Comparison of ENCODE assay signal across 10 cellular contexts in the genomic region with DNA sequence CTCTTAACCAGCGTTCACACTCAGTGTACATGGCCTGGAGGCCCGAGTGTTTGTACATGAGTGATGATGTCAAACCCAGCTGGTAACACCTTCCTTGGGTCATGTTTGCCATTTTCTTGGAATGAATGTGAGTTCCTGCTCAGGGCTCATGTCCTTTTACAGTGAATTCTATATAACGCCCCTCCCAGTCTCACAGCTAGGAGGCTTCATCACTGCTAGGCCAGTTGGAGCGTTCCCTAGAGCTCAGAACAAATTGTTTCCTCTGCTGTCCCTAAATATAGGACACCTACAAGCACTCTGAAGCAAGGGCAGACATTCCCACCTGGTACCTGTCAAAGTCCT. TPM values are rescaled to one million over a fixed set of nuclear protein-coding genes. Genes with fewer than 3 reads are reported as not detected.
DNase-seq lines count a peak whose midpoint lies in the region; ATAC-seq and TF ChIP-seq lines count a peak whose summit lies in the region.
"Had no signal": no experiment of that assay in that cellular context is flagged by ENCODE, and none has a peak within 500 bp of the region (broad histone marks: within the 10 kb centered on the region; RNA-seq: fewer than 3 reads in every experiment).

No MANE protein-coding gene starts in this region.

- DNase-seq in IMR-90 = peak; percentile 75
- DNase-seq in astrocyte of the spinal cord (ENCODE audit: low read depth, low spot score) = peak; percentile 67
- DNase-seq in left ventricle myocardium superior = no peak
- DNase-seq in NCI-H748 (lab: John Stamatoyannopoulos, UW; ENCODE audit: unreplicated experiment) = no peak
- DNase-seq in DMS153 treated with DMSO at 0.1 percent for 48 hours (lab: John Stamatoyannopoulos, UW; ENCODE audit: unreplicated experiment) = no peak
- DNase-seq: NCI-H526 had no signal

- H4K91ac ChIP-seq in IMR-90 (ENCODE audit: insufficient read depth, low read depth, low read length) = peak overlapping the region; percentile 83

- POLR2A ChIA-PET in IMR-90 (lab: Charles Lee; ENCODE audit: unreplicated experiment) = no interaction called here

- peak overlapping the region; percentile 86 for H4K5ac ChIP-seq in IMR-90 (ENCODE audit: low read depth, low read length)

- H2AFZ ChIP-seq in IMR-90 (replicated peaks; ENCODE audit: low read length, poor library complexity) = no peak overlapping the region

- H4K8ac ChIP-seq in IMR-90 (ENCODE audit: low read depth in 2 of 2, low read length in 2 of 2) = peak overlapping the region; percentile 26 to 95

- H2BK20ac ChIP-seq in IMR-90 (ENCODE audit: low read depth, low read length) = peak overlapping the region; percentile 87

- H3K14ac ChIP-seq in IMR-90 (replicated peaks; ENCODE audit: low read depth, low read length) = peak overlapping the region; percentile 93

- peaks cover 26 to 68% of the 10 kb centered on the region in 2 experiments for H3K79me1 ChIP-seq in IMR-90 (ENCODE audit: low read depth in 1 of 2, low read length in 2 of 2)

- TF ChIP-seq POLR2A in IMR-90 (IDR thresholded peaks at IDR 0.05; ENCODE audit: low read depth, low read length) = no peak

- H3K27ac ChIP-seq in IMR-90 (ENCODE audit: insufficient read depth, low read length) = peak overlapping the region; percentile 95; the same call in 1 of the 2 replicates
- H3K27ac ChIP-seq in skeletal muscle tissue (ENCODE audit: low read depth, low read length) = peak overlapping the region; percentile 90
- H3K27ac ChIP-seq: SK-N-MC had no signal

- peak overlapping the region; percentile 96; the same call in 1 of the 2 replicates for H3K23ac ChIP-seq in IMR-90 (ENCODE audit: low read depth, low read length)

- H3K56ac ChIP-seq in IMR-90 (ENCODE audit: extremely low read depth, insufficient read depth, low read length) = peak overlapping the region; percentile 41; the same call in 1 of the 2 replicates

- no TSS peak for BruUV-seq in IMR-90 (replicated peaks; lab: Mats Ljungman, UMichigan)

- peak overlapping the region; percentile 75; the same call in 2 of the 3 replicates for H2BK15ac ChIP-seq in IMR-90 (ENCODE audit: low read depth, low read length)

- H2BK5ac ChIP-seq in IMR-90 (ENCODE audit: low read depth, low read length, poor library complexity, severe bottlenecking) = peak overlapping the region; percentile 96

- WGBS in IMR-90 (ENCODE audit: extremely low coverage in 2 of 2, insufficient read length in 1 of 2), 2 experiments = 23% methylated on average over 2 of the region's 4 CpGs; no CpG with 5 or more reads in 1 of the 2 experiments

- ATAC-seq in IMR-90 (ENCODE audit: low read depth) = peak; percentile 33
- peak; percentile 43 for ATAC-seq in left ventricle myocardium superior
- ATAC-seq in GM19397 (IDR thresholded peaks at IDR 0.05; ENCODE audit: unreplicated experiment) = no peak
- ATAC-seq in HG03108 (IDR thresholded peaks at IDR 0.05; ENCODE audit: unreplicated experiment) = no peak

- H3K36me3 ChIP-seq in IMR-90 (ENCODE audit: control insufficient read depth, insufficient read depth, low read length) (peaks cover 50% of the 10 kb centered on the region), skeletal muscle tissue (ENCODE audit: control insufficient read depth in 3 of 3, insufficient read depth in 3 of 3, low read length in 3 of 3) (peaks cover 34 to 46% (median 38%) of the 10 kb centered on the region in 3 donors)

- TF ChIP-seq RAD21 in IMR-90 (IDR thresholded peaks at IDR 0.05; ENCODE audit: low read length) = no peak

- no peak overlapping the region for H3K4me3 ChIP-seq in IMR-90 (ENCODE audit: insufficient read depth, low read depth, low read length)
- H3K4me3 ChIP-seq in astrocyte of the spinal cord (ENCODE audit: low read depth, low read length) = no peak overlapping the region
- H3K4me3 ChIP-seq in skeletal muscle tissue (ENCODE audit: low read length in 3 of 3) = no peak overlapping the region
- H3K4me3 ChIP-seq: SK-N-MC had no signal

- H3K27me3 ChIP-seq in IMR-90 (ENCODE audit: control insufficient read depth, insufficient read depth, low read length) = no peaks in the 10 kb centered on the region
- H3K27me3 ChIP-seq in skeletal muscle tissue (ENCODE audit: control insufficient read depth in 3 of 3, insufficient read depth in 3 of 3, low read length in 3 of 3) = no peaks in the 10 kb centered on the region

- H2BK120ac ChIP-seq in IMR-90 (ENCODE audit: low read depth, low read length) = peak overlapping the region; percentile 95

- peak overlapping the region; percentile 98 for H2AK5ac ChIP-seq in IMR-90 (ENCODE audit: low read depth, low read length)

- intact Hi-C loops in IMR-90 (cut with micrococcal nuclease) (loop anchor here (1.0 kb wide), 1 partner anchor 54 kb away; no protein-coding TSS in a partner anchor), left ventricle myocardium superior (cut with micrococcal nuclease) (no loop called here)

- H3K9me3 ChIP-seq in IMR-90 (ENCODE audit: control insufficient read depth, insufficient read depth, low read length) (no peaks in the 10 kb centered on the region), skeletal muscle tissue (ENCODE audit: control insufficient read depth in 3 of 3, low read length in 3 of 3) (no peaks in the 10 kb centered on the region)

- in situ Hi-C loops in IMR-90 (cut with MboI; ENCODE audit: low sequenced_read_pairs) = no loop called here
- in situ Hi-C loops in astrocyte of the spinal cord (cut with HindIII; ENCODE audit: low sequenced_read_pairs) = no loop called here

- peak overlapping the region; percentile 97 for H3K4ac ChIP-seq in IMR-90 (ENCODE audit: low read depth, low read length)

- peaks cover 70% of the 10 kb centered on the region for H4K20me1 ChIP-seq in IMR-90 (ENCODE audit: insufficient read depth, low read length)

- H3K4me1 ChIP-seq in IMR-90 (ENCODE audit: control insufficient read depth, insufficient read depth, low read length) (peaks cover 50% of the 10 kb centered on the region), skeletal muscle tissue (ENCODE audit: control insufficient read depth in 3 of 3, insufficient read depth in 3 of 3, low read length in 3 of 3) (peaks cover 87 to 91% (median 89%) of the 10 kb centered on the region in 3 donors)

- peaks cover 30% of the 10 kb centered on the region for H3K9me1 ChIP-seq in IMR-90 (ENCODE audit: insufficient read depth, low read length)

- H2AK9ac ChIP-seq in IMR-90 (replicated peaks; ENCODE audit: low read depth, low read length, poor library complexity) = peak overlapping the region; percentile 59

- peak overlapping the region; percentile 55 for H3K4me2 ChIP-seq in IMR-90 (ENCODE audit: low read depth, low read length)

- no peak for TF ChIP-seq CTCF in IMR-90 (conservative IDR thresholded peaks at IDR 0.05; ENCODE audit: low read depth, low read length)
- TF ChIP-seq CTCF in astrocyte of the spinal cord (IDR thresholded peaks at IDR 0.05; ENCODE audit: low read depth, low read length) = no peak

- H3K9ac ChIP-seq in IMR-90 (ENCODE audit: low read depth, low read length) (peak overlapping the region; percentile 46; the same call in 1 of the 2 replicates), skeletal muscle tissue (ENCODE audit: low read depth in 1 of 3, low read length in 3 of 3) (peak overlapping the region; percentile 9 to 57 (median 11))

- dilution Hi-C loops in IMR-90 (cut with HindIII; ENCODE audit: low sequenced_read_pairs, unreplicated experiment) = no loop called here

- peak overlapping the region; percentile 87 for H3K18ac ChIP-seq in IMR-90 (ENCODE audit: low read depth, low read length)

- CTCF ChIA-PET in IMR-90 (lab: Yijun Ruan, JAX) = interaction anchor here (3.2 kb wide), 1 partner anchor 54 kb away, joined by 25 read pairs; no protein-coding TSS in a partner anchor

TF ChIP-seq in IMR-90, 13 proteins besides CTCF, POLR2A, EP300 and RAD21:
- TF ChIP-seq MAZ (IDR thresholded peaks at IDR 0.05; ENCODE audit: borderline replicate concordance, low read depth, low read length) = no peak
- TF ChIP-seq CHD1 (IDR thresholded peaks at IDR 0.05; ENCODE audit: low read depth, low read length) = 0 out of 2 replicates have a peak, but pooled peaks have one; percentile 55

RNA-seq across cellular contexts. Expression of a gene that starts 5.5 kb away (rescaled TPM):
- total RNA-seq in IMR-90 (2012; rRNA removed) = 12.7 and 14.4 TPM in 2 replicates
- 12.7 and 12.9 TPM in 2 replicates for polyA plus RNA-seq in IMR-90 (2012; rRNA removed)
- 9.9 and 11.0 TPM in 2 replicates for polyA plus RNA-seq in IMR-90 (2012; cell fraction: cytosol; rRNA removed)
- polyA plus RNA-seq in IMR-90 (2012; cell fraction: nucleus; rRNA removed; ENCODE audit: low replicate concordance) = 4.6 and 5.7 TPM in 2 replicates
- 15.8 TPM for total RNA-seq in left ventricle myocardium superior
- 15.1 TPM for total RNA-seq in skeletal muscle tissue

RNA-seq across cellular contexts. Expression of a gene that starts 22.8 kb away (rescaled TPM):
- total RNA-seq in IMR-90 (2012; rRNA removed) = 52.5 and 52.8 TPM in 2 replicates
- 116 and 120 TPM in 2 replicates for polyA plus RNA-seq in IMR-90 (2012; rRNA removed)
- polyA plus RNA-seq in IMR-90 (2012; cell fraction: cytosol; rRNA removed) = 89.4 and 117 TPM in 2 replicates
- polyA plus RNA-seq in IMR-90 (2012; cell fraction: nucleus; rRNA removed; ENCODE audit: low replicate concordance) = 67.9 and 90.2 TPM in 2 replicates
- 18.9 TPM for total RNA-seq in left ventricle myocardium superior
- 33.9 TPM for total RNA-seq in skeletal muscle tissue

Comparison
In these comparisons a context has a peak if more than half of its experiments do, and no peak if none do; other contexts are left out.
1. ATAC-seq: peak in IMR-90 (single experiment) and left ventricle myocardium superior (single experiment); none in GM19397 (single experiment) and HG03108 (single experiment).
2. DNase-seq: peak in IMR-90 (single experiment) and astrocyte of the spinal cord (single experiment); none in left ventricle myocardium superior (single experiment), NCI-H748 (single experiment) and DMS153 treated with DMSO at 0.1 percent for 48 hours (single experiment).